ENCODE assay signal across 8 cellular contexts in genomic region chr6:130132286-130132701, GRCh38.
DNase-seq lines count a peak whose midpoint lies in the region; ATAC-seq and TF ChIP-seq lines count a peak whose summit lies in the region.

No MANE protein-coding gene starts in this region.

- in situ Hi-C loops in transverse colon (cut with MboI; ENCODE audit: low pct_ligation_motif_present in 1 of 4, low pct_unique_long_range_greater_than_20kb in 1 of 4, low sequenced_read_pairs in 3 of 4) = no loop called here

- ATAC-seq in HG03442 (IDR thresholded peaks at IDR 0.05; ENCODE audit: unreplicated experiment) (peak; percentile 82), left lobe of liver (no peak)
- ATAC-seq in activated naive CD8-positive, alpha-beta T cell treated with anti-CD3 and anti-CD28 coated beads, Interleukin-2, amount 50 U/mL, for 24 hours = peak; percentile 91

- H3K27ac Mint-ChIP-seq in activated naive CD8-positive, alpha-beta T cell treated with anti-CD3 and anti-CD28 coated beads, Interleukin-2, amount 50 U/mL, for 24 hours = peak overlapping the region; percentile 84

- no peaks in the 10 kb centered on the region for H3K9me3 Mint-ChIP-seq in activated naive CD8-positive, alpha-beta T cell treated with anti-CD3 and anti-CD28 coated beads, Interleukin-2, amount 50 U/mL, for 24 hours

- H3K36me3 ChIP-seq in transverse colon = no peaks in the 10 kb centered on the region

- TF ChIP-seq CTCF in transverse colon (IDR thresholded peaks at IDR 0.05) = no peak
- no peak for TF ChIP-seq CTCF in coronary artery (IDR thresholded peaks at IDR 0.05)

- H3K36me3 Mint-ChIP-seq in activated naive CD8-positive, alpha-beta T cell treated with anti-CD3 and anti-CD28 coated beads, Interleukin-2, amount 50 U/mL, for 24 hours (ENCODE audit: low read depth) = peaks cover 13% of the 10 kb centered on the region

- peak overlapping the region; percentile 27 to 80 (median 72) for H3K27ac ChIP-seq in transverse colon
- no peak overlapping the region for H3K27ac ChIP-seq in coronary artery

- H3K4me1 ChIP-seq in transverse colon = peaks cover 0 to 22% (median 1%) of the 10 kb centered on the region in 4 donors

- no peak for TF ChIP-seq EP300 in transverse colon (IDR thresholded peaks at IDR 0.05; ENCODE audit: low read depth)

- no peaks in the 10 kb centered on the region for H3K9me3 ChIP-seq in transverse colon

- H3K4me1 Mint-ChIP-seq in activated naive CD8-positive, alpha-beta T cell treated with anti-CD3 and anti-CD28 coated beads, Interleukin-2, amount 50 U/mL, for 24 hours = peaks cover 60% of the 10 kb centered on the region

- intact Hi-C loops in transverse colon (cut with DNase I; ENCODE audit: low total_unique reads) = no loop called here

- no peak overlapping the region for H3K4me3 ChIP-seq in transverse colon
- no peak overlapping the region for H3K4me3 ChIP-seq in coronary artery

- no peak for TF ChIP-seq POLR2A in transverse colon (IDR thresholded peaks at IDR 0.05)

- 29 to 34% methylated on average over 6 of the region's 6 CpGs for WGBS in transverse colon (ENCODE audit: low coverage in 1 of 2), 2 donors

- no peaks in the 10 kb centered on the region for H3K27me3 ChIP-seq in transverse colon

- H3K4me3 Mint-ChIP-seq in activated naive CD8-positive, alpha-beta T cell treated with anti-CD3 and anti-CD28 coated beads, Interleukin-2, amount 50 U/mL, for 24 hours = peak overlapping the region; percentile 70

- DNase-seq in activated naive CD4-positive, alpha-beta T cell treated with Interleukin-2 at 50 U/mL for 16 hours = peak; percentile 44
- no peak for DNase-seq in activated naive CD4-positive, alpha-beta T cell treated with anti-CD3 and anti-CD28 coated beads, Interleukin-2, amount 50 U/mL, for 16 hours
- DNase-seq in activated naive CD8-positive, alpha-beta T cell treated with anti-CD3 and anti-CD28 coated beads, Interleukin-2, amount 50 U/mL, for 24 hours = peak; percentile 36
- peak; percentile 52 for DNase-seq in transverse colon
- no peak for DNase-seq in coronary artery (ENCODE audit: low spot score)
- DNase-seq in left lobe of liver (ENCODE audit: low spot score) = no peak
- DNase-seq in RPMI8226 = no peak

- H3K27me3 Mint-ChIP-seq in activated naive CD8-positive, alpha-beta T cell treated with anti-CD3 and anti-CD28 coated beads, Interleukin-2, amount 50 U/mL, for 24 hours = no peaks in the 10 kb centered on the region

Comparison
In these comparisons a context has a peak if more than half of its experiments do, and no peak if none do; other contexts are left out.
1. DNase-seq: peak in activated naive CD4-positive, alpha-beta T cell treated with Interleukin-2 at 50 U/mL for 16 hours (single experiment), activated naive CD8-positive, alpha-beta T cell treated with anti-CD3 and anti-CD28 coated beads, Interleukin-2, amount 50 U/mL, for 24 hours (single experiment) and transverse colon (single experiment); none in activated naive CD4-positive, alpha-beta T cell treated with anti-CD3 and anti-CD28 coated beads, Interleukin-2, amount 50 U/mL, for 16 hours (single experiment), coronary artery (single experiment), left lobe of liver (single experiment) and RPMI8226 (single experiment).
2. H3K27ac ChIP-seq: peak in transverse colon (4 of 4); none in coronary artery (0 of 2).